Comparison of ENCODE assay signal across 1 cellular context in genomic region chr2:30150786-30151185, GRCh38.
TF ChIP-seq lines count a peak whose summit lies in the region.

No MANE protein-coding gene starts in this region.

TF ChIP-seq in GM23338, 12 proteins besides CTCF, POLR2A, EP300 and RAD21:
- no peak for TF ChIP-seq ZNF114 (CRISPR knock-in tag; IDR thresholded peaks at IDR 0.05)
- no peak for TF ChIP-seq STAT1 (IDR thresholded peaks at IDR 0.05; ENCODE audit: unreplicated experiment)
- no peak for TF ChIP-seq ZNF331 (CRISPR knock-in tag; IDR thresholded peaks at IDR 0.05; ENCODE audit: low read depth)
- no peak for TF ChIP-seq EZH2phosphoT487 (IDR thresholded peaks at IDR 0.05; ENCODE audit: unreplicated experiment)
- no peak for TF ChIP-seq EZH2 (IDR thresholded peaks at IDR 0.05; ENCODE audit: low read depth, unreplicated experiment)
- TF ChIP-seq, protein P1, sequence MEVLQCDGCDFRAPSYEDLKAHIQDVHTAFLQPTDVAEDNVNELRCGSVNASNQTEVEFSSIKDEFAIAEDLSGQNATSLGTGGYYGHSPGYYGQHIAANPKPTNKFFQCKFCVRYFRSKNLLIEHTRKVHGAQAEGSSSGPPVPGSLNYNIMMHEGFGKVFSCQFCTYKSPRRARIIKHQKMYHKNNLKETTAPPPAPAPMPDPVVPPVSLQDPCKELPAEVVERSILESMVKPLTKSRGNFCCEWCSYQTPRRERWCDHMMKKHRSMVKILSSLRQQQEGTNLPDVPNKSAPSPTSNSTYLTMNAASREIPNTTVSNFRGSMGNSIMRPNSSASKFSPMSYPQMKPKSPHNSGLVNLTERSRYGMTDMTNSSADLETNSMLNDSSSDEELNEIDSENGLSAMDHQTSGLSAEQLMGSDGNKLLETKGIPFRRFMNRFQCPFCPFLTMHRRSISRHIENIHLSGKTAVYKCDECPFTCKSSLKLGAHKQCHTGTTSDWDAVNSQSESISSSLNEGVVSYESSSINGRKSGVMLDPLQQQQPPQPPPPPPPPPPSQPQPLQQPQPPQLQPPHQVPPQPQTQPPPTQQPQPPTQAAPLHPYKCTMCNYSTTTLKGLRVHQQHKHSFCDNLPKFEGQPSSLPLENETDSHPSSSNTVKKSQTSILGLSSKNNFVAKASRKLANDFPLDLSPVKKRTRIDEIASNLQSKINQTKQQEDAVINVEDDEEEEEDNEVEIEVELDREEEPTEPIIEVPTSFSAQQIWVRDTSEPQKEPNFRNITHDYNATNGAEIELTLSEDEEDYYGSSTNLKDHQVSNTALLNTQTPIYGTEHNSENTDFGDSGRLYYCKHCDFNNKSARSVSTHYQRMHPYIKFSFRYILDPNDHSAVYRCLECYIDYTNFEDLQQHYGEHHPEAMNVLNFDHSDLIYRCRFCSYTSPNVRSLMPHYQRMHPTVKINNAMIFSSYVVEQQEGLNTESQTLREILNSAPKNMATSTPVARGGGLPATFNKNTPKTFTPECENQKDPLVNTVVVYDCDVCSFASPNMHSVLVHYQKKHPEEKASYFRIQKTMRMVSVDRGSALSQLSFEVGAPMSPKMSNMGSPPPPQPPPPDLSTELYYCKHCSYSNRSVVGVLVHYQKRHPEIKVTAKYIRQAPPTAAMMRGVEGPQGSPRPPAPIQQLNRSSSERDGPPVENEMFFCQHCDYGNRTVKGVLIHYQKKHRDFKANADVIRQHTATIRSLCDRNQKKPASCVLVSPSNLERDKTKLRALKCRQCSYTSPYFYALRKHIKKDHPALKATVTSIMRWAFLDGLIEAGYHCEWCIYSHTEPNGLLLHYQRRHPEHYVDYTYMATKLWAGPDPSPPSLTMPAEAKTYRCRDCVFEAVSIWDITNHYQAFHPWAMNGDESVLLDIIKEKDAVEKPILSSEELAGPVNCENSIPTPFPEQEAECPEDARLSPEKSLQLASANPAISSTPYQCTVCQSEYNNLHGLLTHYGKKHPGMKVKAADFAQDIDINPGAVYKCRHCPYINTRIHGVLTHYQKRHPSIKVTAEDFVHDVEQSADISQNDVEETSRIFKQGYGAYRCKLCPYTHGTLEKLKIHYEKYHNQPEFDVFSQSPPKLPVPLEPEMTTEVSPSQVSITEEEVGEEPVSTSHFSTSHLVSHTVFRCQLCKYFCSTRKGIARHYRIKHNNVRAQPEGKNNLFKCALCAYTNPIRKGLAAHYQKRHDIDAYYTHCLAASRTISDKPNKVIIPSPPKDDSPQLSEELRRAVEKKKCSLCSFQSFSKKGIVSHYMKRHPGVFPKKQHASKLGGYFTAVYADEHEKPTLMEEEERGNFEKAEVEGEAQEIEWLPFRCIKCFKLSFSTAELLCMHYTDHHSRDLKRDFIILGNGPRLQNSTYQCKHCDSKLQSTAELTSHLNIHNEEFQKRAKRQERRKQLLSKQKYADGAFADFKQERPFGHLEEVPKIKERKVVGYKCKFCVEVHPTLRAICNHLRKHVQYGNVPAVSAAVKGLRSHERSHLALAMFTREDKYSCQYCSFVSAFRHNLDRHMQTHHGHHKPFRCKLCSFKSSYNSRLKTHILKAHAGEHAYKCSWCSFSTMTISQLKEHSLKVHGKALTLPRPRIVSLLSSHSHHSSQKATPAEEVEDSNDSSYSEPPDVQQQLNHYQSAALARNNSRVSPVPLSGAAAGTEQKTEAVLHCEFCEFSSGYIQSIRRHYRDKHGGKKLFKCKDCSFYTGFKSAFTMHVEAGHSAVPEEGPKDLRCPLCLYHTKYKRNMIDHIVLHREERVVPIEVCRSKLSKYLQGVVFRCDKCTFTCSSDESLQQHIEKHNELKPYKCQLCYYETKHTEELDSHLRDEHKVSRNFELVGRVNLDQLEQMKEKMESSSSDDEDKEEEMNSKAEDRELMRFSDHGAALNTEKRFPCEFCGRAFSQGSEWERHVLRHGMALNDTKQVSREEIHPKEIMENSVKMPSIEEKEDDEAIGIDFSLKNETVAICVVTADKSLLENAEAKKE (CRISPR knock-in tag; IDR thresholded peaks at IDR 0.05): no peak
- TF ChIP-seq REST (IDR thresholded peaks at IDR 0.05; ENCODE audit: unreplicated experiment): no peak
- TF ChIP-seq, protein P2, sequence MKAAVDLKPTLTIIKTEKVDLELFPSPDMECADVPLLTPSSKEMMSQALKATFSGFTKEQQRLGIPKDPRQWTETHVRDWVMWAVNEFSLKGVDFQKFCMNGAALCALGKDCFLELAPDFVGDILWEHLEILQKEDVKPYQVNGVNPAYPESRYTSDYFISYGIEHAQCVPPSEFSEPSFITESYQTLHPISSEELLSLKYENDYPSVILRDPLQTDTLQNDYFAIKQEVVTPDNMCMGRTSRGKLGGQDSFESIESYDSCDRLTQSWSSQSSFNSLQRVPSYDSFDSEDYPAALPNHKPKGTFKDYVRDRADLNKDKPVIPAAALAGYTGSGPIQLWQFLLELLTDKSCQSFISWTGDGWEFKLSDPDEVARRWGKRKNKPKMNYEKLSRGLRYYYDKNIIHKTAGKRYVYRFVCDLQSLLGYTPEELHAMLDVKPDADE (IDR thresholded peaks at IDR 0.05): no peak
